In genomic region chr17:70169707-70170597, GRCh38 we compare ENCODE assay signal across 8 cellular contexts. TPM values are rescaled to one million over a fixed set of nuclear protein-coding genes. Genes with fewer than 3 reads are reported as not detected.
A peak's percentile ranks its signal among the peaks of the same experiment; 100 is the strongest.
DNase-seq lines count a peak whose midpoint lies in the region; ATAC-seq, FAIRE-seq and TF ChIP-seq lines count a peak whose summit lies in the region.

No MANE protein-coding gene starts in this region.

- H3K27me3 ChIP-seq in NT2/D1 (ENCODE audit: insufficient read depth, insufficient read length) (peaks cover 19% of the 10 kb centered on the region), H1 (replicated peaks in 1 of 4; ENCODE audit: control insufficient read depth in 3 of 4, extremely low read depth in 1 of 4, insufficient read depth in 3 of 4, low read length in 3 of 4) (peaks cover 0 to 29% (median 13%) of the 10 kb centered on the region in 4 experiments; a peak in 5 of 7 replicates), mononuclear cell (ENCODE audit: insufficient read depth, low read length) (peaks cover 10% of the 10 kb centered on the region), vagina (no peaks in the 10 kb centered on the region)

- H3K9me3 ChIP-seq in NT2/D1 (ENCODE audit: insufficient read depth, low read length) (no peaks in the 10 kb centered on the region), H1 (ENCODE audit: insufficient read depth in 2 of 2, low read depth in 1 of 2, low read length in 1 of 2) (no peaks in the 10 kb centered on the region), mononuclear cell (ENCODE audit: low read depth, low read length) (no peaks in the 10 kb centered on the region), vagina (no peaks in the 10 kb centered on the region)

- no peak overlapping the region for H4K5ac ChIP-seq in H1 (ENCODE audit: insufficient read length, low read depth, low read length)

- no peak overlapping the region for H2AK5ac ChIP-seq in H1 (ENCODE audit: low read depth, low read length)

- no peak for TF ChIP-seq EP300 in H1 (IDR thresholded peaks at IDR 0.05; ENCODE audit: borderline replicate concordance in 1 of 2, low read depth in 2 of 2, low read length in 2 of 2)

- peak overlapping the region; percentile 50 for H3K4me3 ChIP-seq in NT2/D1 (ENCODE audit: insufficient read length, low read depth)
- peak overlapping the region; percentile 78 to 84 (median 84) for H3K4me3 ChIP-seq in H1 (ENCODE audit: extremely low read depth in 1 of 4, insufficient read depth in 2 of 4, low read depth in 3 of 4, low read length in 4 of 4)
- peak overlapping the region; percentile 69 for H3K4me3 ChIP-seq in mononuclear cell (ENCODE audit: low read length)
- peak overlapping the region; percentile 57 to 58 for H3K4me3 ChIP-seq in vagina

- H4K8ac ChIP-seq in H1 (ENCODE audit: extremely low read depth, insufficient read depth, low read length): peak overlapping the region; percentile 59; the same call in 1 of the 2 replicates

- no peak for TF ChIP-seq RAD21 in H1 (IDR thresholded peaks at IDR 0.05 in 1 of 2, conservative IDR thresholded peaks at IDR 0.05 in 1 of 2; ENCODE audit: low read depth in 2 of 2, low read length in 2 of 2)

- no peak overlapping the region for H2BK5ac ChIP-seq in H1 (ENCODE audit: low read depth, low read length)

- no peaks in the 10 kb centered on the region for H3K79me1 ChIP-seq in H1 (ENCODE audit: low read depth, low read length)

- no peak overlapping the region for H4K91ac ChIP-seq in H1 (replicated peaks; ENCODE audit: insufficient read length, low read length)

- H2BK120ac ChIP-seq in H1 (replicated peaks; ENCODE audit: low read depth, low read length): no peak overlapping the region

- H3K4me2 ChIP-seq in H1 (ENCODE audit: insufficient read depth in 1 of 2, low read depth in 2 of 2, low read length in 2 of 2): peak overlapping the region; percentile 96 to 98

- H3K27ac ChIP-seq in H1 (ENCODE audit: low read depth, low read length) (no peak overlapping the region), vagina (peak overlapping the region; percentile 36)

- no peak overlapping the region for H2BK20ac ChIP-seq in H1 (ENCODE audit: low read length)

- no peak for FAIRE-seq in H1 (lab: Jason Lieb, UNC)

- no peak overlapping the region for H3K4ac ChIP-seq in H1 (replicated peaks; ENCODE audit: insufficient read length, low read depth, low read length)

- no peak overlapping the region for H3K56ac ChIP-seq in H1 (replicated peaks; ENCODE audit: insufficient read length, low read depth, low read length)

- no peaks in the 10 kb centered on the region for H3K36me3 ChIP-seq in NT2/D1 (ENCODE audit: insufficient read depth, insufficient read length, low read length)
- H3K36me3 ChIP-seq in H1 (ENCODE audit: control insufficient read depth in 2 of 4, insufficient read depth in 4 of 4, low read length in 3 of 4): no peaks in the 10 kb centered on the region
- H3K36me3 ChIP-seq in vagina: no peaks in the 10 kb centered on the region

- no peaks in the 10 kb centered on the region for H3K79me2 ChIP-seq in H1 (ENCODE audit: control insufficient read depth in 1 of 2, insufficient read depth in 2 of 2, low read length in 2 of 2)

- no peaks in the 10 kb centered on the region for H4K20me1 ChIP-seq in H1 (replicated peaks in 1 of 2; ENCODE audit: control insufficient read depth in 1 of 2, insufficient read depth in 2 of 2, low read length in 2 of 2)

- no peak overlapping the region for H2BK15ac ChIP-seq in H1 (ENCODE audit: low read length)

- H3K9ac ChIP-seq in NT2/D1 (ENCODE audit: insufficient read length, low read depth) (peak overlapping the region; percentile 61), H1 (replicated peaks in 1 of 4; ENCODE audit: extremely low read depth in 1 of 4, low read depth in 3 of 4, low read length in 3 of 4) (peak overlapping the region in 2 of 4 experiments; percentile 4 to 65; a peak in 2 of 7 replicates)

- intact Hi-C loops in vagina (cut with DNase I): loop anchor here (10.0 kb wide), 1 partner anchor 465 kb away; no protein-coding TSS in a partner anchor

- no peak overlapping the region for H3K14ac ChIP-seq in H1 (ENCODE audit: insufficient read length)

- peaks cover 15% of the 10 kb centered on the region for H3K23me2 ChIP-seq in H1 (ENCODE audit: low read depth, low read length)

- CTCF ChIA-PET in H1 (lab: Charles Lee; ENCODE audit: partially characterized antibody): interaction anchor here (1.1 kb wide), 1 partner anchor 599 kb away, joined by 3 read pairs; no protein-coding TSS in a partner anchor

- WGBS in H1 (ENCODE audit: extremely low coverage in 1 of 2, insufficient coverage in 1 of 2, insufficient read length in 1 of 2, insufficient replicate concordance in 2 of 2, low coverage in 1 of 2, low lambda C conversion rate in 2 of 2, missing lambda C conversion rate in 1 of 2), 2 experiments: 12% methylated on average over 24 of the region's 24 CpGs; no CpG with 5 or more reads in 1 of the 2 experiments

- H3K4me1 ChIP-seq in NT2/D1 (ENCODE audit: insufficient read depth, insufficient read length): no peaks in the 10 kb centered on the region
- H3K4me1 ChIP-seq in H1 (replicated peaks in 1 of 4; ENCODE audit: control insufficient read depth in 3 of 4, insufficient read depth in 4 of 4, low read length in 3 of 4): no peaks in the 10 kb centered on the region; a peak in 2 of 7 replicates
- H3K4me1 ChIP-seq in mononuclear cell (ENCODE audit: insufficient read depth, low read length): peaks cover 47% of the 10 kb centered on the region
- H3K4me1 ChIP-seq in vagina: peaks cover 13% of the 10 kb centered on the region

- ATAC-seq in GM19025 (IDR thresholded peaks at IDR 0.05; ENCODE audit: low read depth, unreplicated experiment) (peak; percentile 7), GM18498 (IDR thresholded peaks at IDR 0.05; ENCODE audit: unreplicated experiment) (no peak), HG03135 (IDR thresholded peaks at IDR 0.05; ENCODE audit: unreplicated experiment) (no peak)

- TF ChIP-seq POLR2A in H1 (IDR thresholded peaks at IDR 0.05; ENCODE audit: control extremely low read depth in 1 of 2, low read depth in 2 of 2, low read length in 2 of 2) (no peak; a peak in 1 of 3 replicates), vagina (IDR thresholded peaks at IDR 0.05) (no peak)

- TF ChIP-seq CTCF in H1 (IDR thresholded peaks at IDR 0.05; ENCODE audit: control extremely low read depth in 1 of 3, insufficient read depth in 1 of 3, low read depth in 1 of 3, low read length in 3 of 3) (no peak), vagina (IDR thresholded peaks at IDR 0.05) (no peak)

- no peak overlapping the region for H3K18ac ChIP-seq in H1 (ENCODE audit: extremely low read depth, low read length)

- POLR2A ChIA-PET in H1 (lab: Charles Lee; ENCODE audit: partially characterized antibody): no interaction called here

- DNase-seq in NT2/D1 (ENCODE audit: low read depth, low spot score): no peak
- no peak for DNase-seq in H1 (ENCODE audit: low read depth in 1 of 2, low spot score in 2 of 2)
- no peak for DNase-seq in vagina (ENCODE audit: extremely low spot score in 2 of 2)
- DNase-seq in NCI-H187 treated with DMSO at 0.1 percent for 48 hours (lab: John Stamatoyannopoulos, UW): no peak

- H3K23ac ChIP-seq in H1 (ENCODE audit: insufficient read length): no peak overlapping the region

- H2BK12ac ChIP-seq in H1 (ENCODE audit: low read depth, low read length): no peak overlapping the region

- peak overlapping the region; percentile 24; the same call in 1 of the 2 replicates for H2AFZ ChIP-seq in H1 (ENCODE audit: low read length)

TF ChIP-seq in H1, 55 proteins besides CTCF, POLR2A, EP300 and RAD21:
- TF ChIP-seq EZH2 (IDR thresholded peaks at IDR 0.05; ENCODE audit: low read depth, low read length, severe bottlenecking) (peak; percentile 15), SP1 (IDR thresholded peaks at IDR 0.05; ENCODE audit: low read depth, low read length) (no peak), CEBPB (IDR thresholded peaks at IDR 0.05; ENCODE audit: low read depth, low read length) (peak; percentile 79; the same call in 1 of the 2 replicates), SUZ12 (IDR thresholded peaks at IDR 0.05; ENCODE audit: low read length) (peak; percentile 20; the same call in 1 of the 2 replicates)

RNA-seq across cellular contexts. Expression of gene KCNJ2, which starts 0.6 kb away (rescaled TPM):
- total RNA-seq in H1 (2021; fragmentation: NEBNext Ultra II Directional; extraction: Animal tissue kit (Norgen Biotek cat#: 25700)): 0.59 and 0.76 TPM in 2 replicates
- 0.16 and 0.23 TPM in 2 replicates for polyA plus RNA-seq in H1 (2011; rRNA removed)
- polyA plus RNA-seq in H1 (2011; cell fraction: cytosol; rRNA removed): 0.21 TPM
- 0.23 TPM for polyA plus RNA-seq in H1 (2011; cell fraction: nucleus; rRNA removed)
- 0.40 to 0.63 TPM (median 0.51 TPM) in 4 replicates for polyA plus RNA-seq in H1 (2012, experiment 1 of 2)
- 0.08 TPM for polyA plus RNA-seq in H1 (2012, experiment 2 of 2)
- polyA plus RNA-seq in H1 (2013, experiment 1 of 2): 0.63 TPM
- polyA plus RNA-seq in H1 (2013, experiment 2 of 2): 0.70 TPM
- polyA minus RNA-seq in H1 (2011; rRNA and poly(A)+ RNA removed): 2.1 and 4.1 TPM in 2 replicates
- 0.37 TPM for polyA minus RNA-seq in H1 (2011; cell fraction: cytosol; rRNA and poly(A)+ RNA removed)
- 1.3 TPM for polyA minus RNA-seq in H1 (2011; cell fraction: nucleus; rRNA and poly(A)+ RNA removed)
- total RNA-seq in mononuclear cell: 4.6 TPM
- total RNA-seq in vagina: 10.8 TPM
